Comparison of ENCODE assay signal across 8 cellular contexts in the genomic region with DNA sequence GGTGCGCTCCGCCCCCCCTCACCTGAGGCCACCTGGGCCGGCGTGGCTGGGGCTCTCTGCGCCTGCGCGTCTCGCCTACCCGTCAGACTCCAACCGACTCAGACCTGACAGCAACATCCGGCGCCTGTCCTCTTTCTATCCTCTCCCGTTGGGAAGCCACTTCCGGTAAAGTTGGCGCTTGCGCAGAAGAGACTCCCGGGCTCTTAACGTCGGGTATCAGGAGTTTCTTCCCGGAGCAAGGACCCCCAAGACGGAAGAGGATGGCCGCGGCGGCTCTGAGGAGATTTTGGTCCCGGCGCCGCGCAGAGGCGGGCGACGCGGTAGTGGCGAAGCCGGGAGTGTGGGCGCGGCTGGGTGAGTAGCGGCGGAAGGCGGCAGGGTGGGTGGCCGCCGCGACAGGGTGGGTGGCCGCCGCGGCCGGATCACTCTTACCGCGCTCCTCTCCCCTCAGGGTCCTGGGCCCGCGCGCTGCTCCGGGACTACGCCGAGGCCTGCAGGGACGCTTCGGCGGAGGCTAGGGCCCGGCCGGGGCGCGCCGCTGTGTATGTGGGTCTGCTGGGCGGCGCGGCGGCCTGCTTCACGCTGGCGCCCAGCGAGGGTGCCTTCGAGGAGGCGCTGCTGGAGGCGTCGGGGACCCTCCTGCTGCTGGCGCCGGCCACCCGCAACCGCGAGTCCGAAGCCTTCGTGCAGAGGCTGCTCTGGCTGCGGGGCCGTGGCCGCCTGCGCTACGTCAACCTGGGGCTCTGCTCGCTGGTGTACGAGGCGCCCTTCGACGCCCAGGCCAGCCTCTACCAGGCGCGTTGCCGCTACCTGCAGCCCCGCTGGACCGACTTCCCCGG. TPM values are rescaled to one million over a fixed set of nuclear protein-coding genes. Genes with fewer than 3 reads are reported as not detected.
DNase-seq lines count a peak whose midpoint lies in the region; ATAC-seq and TF ChIP-seq lines count a peak whose summit lies in the region.

A gene (plus strand): TSS at position 249 of the 839 bp plus-strand sequence. CDS start 12 bp downstream, at position 261.
A gene (minus strand): TSS at position 77 of the 839 bp plus-strand sequence. CDS start 229 bp downstream, outside the sequence.

- peak within 1 kb of the TSS; percentile 87 for H4K12ac ChIP-seq in trophoblast cell (ENCODE audit: low read depth, low read length)

- peak; percentile 83 for ATAC-seq in HG02759 (IDR thresholded peaks at IDR 0.05; ENCODE audit: unreplicated experiment)

- no peak for TF ChIP-seq CTCF in GM10266 (IDR thresholded peaks at IDR 0.05; ENCODE audit: control insufficient read depth, insufficient read depth, low read depth, missing control alignments)
- TF ChIP-seq CTCF in transverse colon (IDR thresholded peaks at IDR 0.05) = no peak

- H3K23ac ChIP-seq in trophoblast cell (ENCODE audit: low read length) = no peak within 1 kb of the TSS

- H3K18ac ChIP-seq in trophoblast cell (ENCODE audit: low read length) = peak within 1 kb of the TSS; percentile 71

- H3K27me3 ChIP-seq in adipocyte (replicated peaks; ENCODE audit: control insufficient read depth, insufficient read depth, low read length) = no peaks in the 10 kb centered on the region
- H3K27me3 ChIP-seq in trophoblast cell (ENCODE audit: insufficient read depth, low read length) = no peaks in the 10 kb centered on the region
- H3K27me3 ChIP-seq in transverse colon = no peaks in the 10 kb centered on the region

- peak within 1 kb of the TSS; percentile 89 for H4K8ac ChIP-seq in trophoblast cell (ENCODE audit: low read depth, low read length)

- peak within 1 kb of the TSS; percentile 94 for H3K9ac ChIP-seq in adipocyte (ENCODE audit: low read length)
- peak within 1 kb of the TSS; percentile 90 for H3K9ac ChIP-seq in trophoblast cell (ENCODE audit: low read length)

- intact Hi-C loops in cardiac septum (cut with DNase I) (loop anchor here (2.0 kb wide), 2 partner anchors 32 to 56 kb away; a partner anchor contains a TSS), transverse colon (cut with DNase I; ENCODE audit: low total_unique reads) (loop anchor here (10.0 kb wide), 1 partner anchor 54 kb away; a partner anchor contains a TSS)

- H2BK120ac ChIP-seq in trophoblast cell (ENCODE audit: insufficient read depth, low read length, poor library complexity) = peak within 1 kb of the TSS; percentile 32

- H4K91ac ChIP-seq in trophoblast cell (ENCODE audit: low read depth, low read length) = peak within 1 kb of the TSS; percentile 84

- H3K9me3 ChIP-seq in adipocyte (ENCODE audit: control insufficient read depth, low read length) (no peaks in the 10 kb centered on the region), trophoblast cell (ENCODE audit: insufficient read depth, low read depth, low read length) (peaks cover 3% of the 10 kb centered on the region), transverse colon (no peaks in the 10 kb centered on the region)

- peaks cover 11% of the 10 kb centered on the region for H3K79me1 ChIP-seq in trophoblast cell (ENCODE audit: low read length)

- peaks cover 17% of the 10 kb centered on the region for H3K79me2 ChIP-seq in trophoblast cell (ENCODE audit: control insufficient read depth, insufficient read depth, low read length, poor library complexity)

- H3K36me3 ChIP-seq in adipocyte (ENCODE audit: control insufficient read depth, insufficient read depth, low read length, severe bottlenecking) (peaks cover 11% of the 10 kb centered on the region), trophoblast cell (ENCODE audit: control insufficient read depth in 1 of 2, insufficient read depth in 2 of 2, low read length in 2 of 2) (peaks cover 21 to 28% of the 10 kb centered on the region in 2 experiments), transverse colon (peaks cover 0 to 3% (median 0%) of the 10 kb centered on the region in 4 donors)

- H3K4me2 ChIP-seq in trophoblast cell (ENCODE audit: low read length) = peak within 1 kb of the TSS; percentile 92

- peak; percentile 71 for TF ChIP-seq POLR2A in transverse colon (IDR thresholded peaks at IDR 0.05)

- H3K4me3 ChIP-seq in adipocyte (ENCODE audit: low read length) = peak within 1 kb of the TSS; percentile 92
- peak within 1 kb of the TSS; percentile 94 for H3K4me3 ChIP-seq in trophoblast cell (ENCODE audit: low read depth, low read length)
- H3K4me3 ChIP-seq in transverse colon = peak within 1 kb of the TSS; percentile 65 to 92 (median 77)

- no CpG with 5 or more reads among the region's 96 CpGs for WGBS in trophoblast cell (ENCODE audit: extremely low coverage, insufficient coverage, insufficient read length)
- 0% methylated on average over 36 of the region's 96 CpGs; no CpG with 5 or more reads in 1 of the 2 donors for WGBS in transverse colon (ENCODE audit: low coverage in 1 of 2), 2 donors

- DNase-seq in GM10266 (ENCODE audit: extremely low spot score) (peak; percentile 99), NCI-H1417 treated with DMSO at 0.1 percent for 48 hours (lab: John Stamatoyannopoulos, UW) (peak; percentile 91), SW480 (ENCODE audit: low spot score) (peak; percentile 99), adipocyte (ENCODE audit: low read depth) (peak; percentile 99), cardiac septum (ENCODE audit: low spot score) (peak; percentile 98), trophoblast cell (peak; percentile 98 to 100), transverse colon (peak; percentile 98)

- H2BK5ac ChIP-seq in trophoblast cell (ENCODE audit: low read depth, low read length, poor library complexity) = peak within 1 kb of the TSS; percentile 1

- TF ChIP-seq EP300 in transverse colon (IDR thresholded peaks at IDR 0.05; ENCODE audit: low read depth) = no peak

- no peak within 1 kb of the TSS for H3K27ac ChIP-seq in trophoblast cell (ENCODE audit: low read depth, low read length)
- H3K27ac ChIP-seq in transverse colon = peak within 1 kb of the TSS; percentile 86 to 92 (median 89)

- H3K4me1 ChIP-seq in adipocyte (ENCODE audit: control insufficient read depth, insufficient read depth, low read length) (peaks cover 19% of the 10 kb centered on the region), trophoblast cell (ENCODE audit: control insufficient read depth in 1 of 2, insufficient read depth in 2 of 2, low read length in 2 of 2) (peaks cover 7 to 16% of the 10 kb centered on the region in 2 experiments), transverse colon (peaks cover 14 to 26% (median 18%) of the 10 kb centered on the region in 4 donors)

- in situ Hi-C loops in transverse colon (cut with MboI; ENCODE audit: low pct_ligation_motif_present in 1 of 4, low pct_unique_long_range_greater_than_20kb in 1 of 4, low sequenced_read_pairs in 3 of 4) = no loop called here

- peak within 1 kb of the TSS; percentile 88 for H2AK5ac ChIP-seq in trophoblast cell (ENCODE audit: low read length)

- H3K14ac ChIP-seq in trophoblast cell (ENCODE audit: low read length) = peak within 1 kb of the TSS; percentile 82

- H3K4ac ChIP-seq in trophoblast cell (ENCODE audit: low read depth, low read length) = peak within 1 kb of the TSS; percentile 91

- H2BK12ac ChIP-seq in trophoblast cell (ENCODE audit: low read length) = no peak within 1 kb of the TSS

- peak within 1 kb of the TSS; percentile 53 for H2AFZ ChIP-seq in trophoblast cell (ENCODE audit: insufficient read depth, low read length, poor library complexity)

RNA-seq across cellular contexts. Expression of the first gene that starts in this region (rescaled TPM):
- total RNA-seq in cardiac septum (14.1 TPM), transverse colon (10 to 100 TPM; 40.0 to 45.3 (median 43.2) TPM)
- polyA plus RNA-seq in trophoblast cell (2013) = 21.1 and 21.2 TPM in 2 replicates

RNA-seq across cellular contexts. Expression of the second gene that starts in this region (rescaled TPM):
- 20.8 TPM for total RNA-seq in cardiac septum
- polyA plus RNA-seq in trophoblast cell (2013) = 98.9 and 102 TPM in 2 replicates
- 100 to 1,000 TPM in 1 of 4 donors, 10 to 100 TPM in 3; 23.6 to 134 (median 58.4) TPM for total RNA-seq in transverse colon
